Comparison of ENCODE assay signal across 16 cellular contexts in genomic region chr17:46045639-46046038, GRCh38. TPM values are rescaled to one million over a fixed set of nuclear protein-coding genes. Genes with fewer than 3 reads are reported as not detected.
A peak's percentile ranks its signal among the peaks of the same experiment; 100 is the strongest.
DNase-seq lines count a peak whose midpoint lies in the region; ATAC-seq lines count a peak whose summit lies in the region.
"Had no signal": no experiment of that assay in that cellular context is flagged by ENCODE, and none has a peak within 500 bp of the region (broad histone marks: within the 10 kb centered on the region; RNA-seq: fewer than 3 reads in every experiment).

No MANE protein-coding gene starts in this region.

- DNase-seq in CD4-positive, alpha-beta memory T cell, result no peak
- peak; percentile 26 for DNase-seq in LHCN-M2 (ENCODE audit: low read depth)
- DNase-seq in activated naive CD8-positive, alpha-beta T cell treated with anti-CD3 and anti-CD28 coated beads, Interleukin-2, amount 50 U/mL, for 24 hours, result no peak
- no peak for DNase-seq in naive thymus-derived CD4-positive, alpha-beta T cell
- no peak for DNase-seq in NCI-H1105 (lab: John Stamatoyannopoulos, UW)
- no peak for DNase-seq in hippocampal formation (lab: John Stamatoyannopoulos, UW)
- DNase-seq: amniotic stem cell; NCI-H1048; OCI-M1; stimulated activated CD4-positive, alpha-beta T cell treated with anti-CD3 and anti-CD28 coated beads, Interleukin-2, amount 100 ng/mL, for 48 hours; upper lobe of left lung had no signal

- H3K4me3 Mint-ChIP-seq in CD4-positive, alpha-beta memory T cell, result no peak overlapping the region
- H3K4me3 Mint-ChIP-seq in activated naive CD8-positive, alpha-beta T cell treated with anti-CD3 and anti-CD28 coated beads, Interleukin-2, amount 50 U/mL, for 24 hours, result no peak overlapping the region
- no peak overlapping the region for H3K4me3 Mint-ChIP-seq in naive thymus-derived CD4-positive, alpha-beta T cell

- H3K27ac ChIP-seq in CD4-positive, alpha-beta memory T cell (ENCODE audit: low read depth, low read length), result no peak overlapping the region
- no peak overlapping the region for H3K27ac ChIP-seq in naive thymus-derived CD4-positive, alpha-beta T cell (ENCODE audit: low read depth, low read length)

- peaks cover 9 to 16% (median 15%) of the 10 kb centered on the region in 4 donors for H3K4me1 Mint-ChIP-seq in CD4-positive, alpha-beta memory T cell
- peaks cover 38% of the 10 kb centered on the region for H3K4me1 Mint-ChIP-seq in activated naive CD8-positive, alpha-beta T cell treated with anti-CD3 and anti-CD28 coated beads, Interleukin-2, amount 50 U/mL, for 24 hours
- peaks cover 5 to 23% (median 8%) of the 10 kb centered on the region in 7 donors for H3K4me1 Mint-ChIP-seq in naive thymus-derived CD4-positive, alpha-beta T cell

- peaks cover 59% of the 10 kb centered on the region for H3K36me3 ChIP-seq in CD4-positive, alpha-beta memory T cell (ENCODE audit: insufficient read depth, low read length)
- peaks cover 16 to 66% (median 17%) of the 10 kb centered on the region in 3 experiments for H3K36me3 ChIP-seq in naive thymus-derived CD4-positive, alpha-beta T cell (ENCODE audit: control insufficient read depth in 2 of 3, insufficient read depth in 3 of 3, low read length in 3 of 3)

- no peaks in the 10 kb centered on the region for H3K27me3 ChIP-seq in CD4-positive, alpha-beta memory T cell (ENCODE audit: insufficient read depth, low read length)
- H3K27me3 ChIP-seq in naive thymus-derived CD4-positive, alpha-beta T cell (ENCODE audit: control insufficient read depth in 2 of 2, insufficient read depth in 2 of 2, low read length in 2 of 2), result no peaks in the 10 kb centered on the region
- H3K27me3 ChIP-seq: upper lobe of left lung had no signal

- peaks cover 34 to 71% of the 10 kb centered on the region in 2 donors for H3K36me3 Mint-ChIP-seq in CD4-positive, alpha-beta memory T cell
- peaks cover 69% of the 10 kb centered on the region for H3K36me3 Mint-ChIP-seq in activated naive CD8-positive, alpha-beta T cell treated with anti-CD3 and anti-CD28 coated beads, Interleukin-2, amount 50 U/mL, for 24 hours (ENCODE audit: low read depth)
- H3K36me3 Mint-ChIP-seq in naive thymus-derived CD4-positive, alpha-beta T cell, result peaks cover 0 to 36% (median 7%) of the 10 kb centered on the region in 5 donors

- CTCF ChIA-PET in CD4-positive, alpha-beta memory T cell (lab: Charles Lee; ENCODE audit: partially characterized antibody), result interaction anchor here (0.6 to 4.4 kb wide), 15 partner anchors 11 to 210 kb away, joined by 3 to 112 read pairs (median 6); no protein-coding TSS in a partner anchor
- CTCF ChIA-PET in naive thymus-derived CD4-positive, alpha-beta T cell (lab: Charles Lee), result interaction anchor here (1.1 to 3.4 kb wide), 5 partner anchors 10 to 171 kb away, joined by 3 to 29 read pairs (median 16); no protein-coding TSS in a partner anchor

- no peaks in the 10 kb centered on the region for H3K9me3 ChIP-seq in CD4-positive, alpha-beta memory T cell (ENCODE audit: control insufficient read depth in 1 of 2, low read length in 2 of 2)
- no peaks in the 10 kb centered on the region for H3K9me3 ChIP-seq in naive thymus-derived CD4-positive, alpha-beta T cell (ENCODE audit: control insufficient read depth in 2 of 3, low read length in 3 of 3)
- H3K9me3 ChIP-seq: upper lobe of left lung had no signal

- POLR2A ChIA-PET in CD4-positive, alpha-beta memory T cell (lab: Charles Lee; ENCODE audit: partially characterized antibody), result interaction anchor here (2.8 kb wide), 1 partner anchor 148 kb away, joined by 19 read pairs; the partner anchor contains the start of gene KANSL1
- POLR2A ChIA-PET in naive thymus-derived CD4-positive, alpha-beta T cell (lab: Charles Lee), result interaction anchor here (0.5 to 2.1 kb wide), 5 partner anchors 18 to 646 kb away, joined by 3 to 11 read pairs (median 4); partner anchors contain the start of gene KANSL1

- no peak overlapping the region for H3K4me3 ChIP-seq in CD4-positive, alpha-beta memory T cell (ENCODE audit: low read length in 2 of 2)
- H3K4me3 ChIP-seq in naive thymus-derived CD4-positive, alpha-beta T cell (ENCODE audit: low read length), result no peak overlapping the region
- H3K4me3 ChIP-seq: upper lobe of left lung had no signal

- no peaks in the 10 kb centered on the region for H3K4me1 ChIP-seq in CD4-positive, alpha-beta memory T cell (ENCODE audit: insufficient read depth, low read length)
- no peaks in the 10 kb centered on the region for H3K4me1 ChIP-seq in naive thymus-derived CD4-positive, alpha-beta T cell (ENCODE audit: control insufficient read depth in 2 of 2, insufficient read depth in 2 of 2, low read length in 2 of 2)

- H3K27ac Mint-ChIP-seq in CD4-positive, alpha-beta memory T cell, result peak overlapping the region in 5 of 7 donors; percentile 1 to 77 (median 49)
- H3K27ac Mint-ChIP-seq in activated naive CD8-positive, alpha-beta T cell treated with anti-CD3 and anti-CD28 coated beads, Interleukin-2, amount 50 U/mL, for 24 hours, result peak overlapping the region; percentile 71
- peak overlapping the region in 8 of 9 donors; percentile 2 to 75 (median 30) for H3K27ac Mint-ChIP-seq in naive thymus-derived CD4-positive, alpha-beta T cell

- ATAC-seq in activated naive CD8-positive, alpha-beta T cell treated with anti-CD3 and anti-CD28 coated beads, Interleukin-2, amount 50 U/mL, for 24 hours, result peak; percentile 78
- ATAC-seq in naive thymus-derived CD4-positive, alpha-beta T cell, result no peak
- ATAC-seq in GM21529 (IDR thresholded peaks at IDR 0.05; ENCODE audit: unreplicated experiment) (no peak), HG03135 (IDR thresholded peaks at IDR 0.05; ENCODE audit: unreplicated experiment) (no peak)

- intact Hi-C loops in CD4-positive, alpha-beta memory T cell (cut with micrococcal nuclease), result loop anchor here (10.0 kb wide), 1 partner anchor 59 kb away; no protein-coding TSS in a partner anchor
- intact Hi-C loops in naive thymus-derived CD4-positive, alpha-beta T cell (cut with micrococcal nuclease), result loop anchor here (2.0 to 5.0 kb wide), 2 partner anchors 141 to 222 kb away; no protein-coding TSS in a partner anchor

- no peaks in the 10 kb centered on the region for H3K9me3 Mint-ChIP-seq in CD4-positive, alpha-beta memory T cell
- H3K9me3 Mint-ChIP-seq in activated naive CD8-positive, alpha-beta T cell treated with anti-CD3 and anti-CD28 coated beads, Interleukin-2, amount 50 U/mL, for 24 hours, result no peaks in the 10 kb centered on the region
- no peaks in the 10 kb centered on the region for H3K9me3 Mint-ChIP-seq in naive thymus-derived CD4-positive, alpha-beta T cell

- H3K27me3 Mint-ChIP-seq in CD4-positive, alpha-beta memory T cell, result no peaks in the 10 kb centered on the region
- no peaks in the 10 kb centered on the region for H3K27me3 Mint-ChIP-seq in activated naive CD8-positive, alpha-beta T cell treated with anti-CD3 and anti-CD28 coated beads, Interleukin-2, amount 50 U/mL, for 24 hours
- no peaks in the 10 kb centered on the region for H3K27me3 Mint-ChIP-seq in naive thymus-derived CD4-positive, alpha-beta T cell

RNA-seq across cellular contexts. Expression of gene STH, which starts 46.6 kb away (rescaled TPM):
- not detected for total RNA-seq in CD4-positive, alpha-beta memory T cell
- polyA plus RNA-seq in CD4-positive, alpha-beta memory T cell, result not detected
- total RNA-seq in LHCN-M2 (2014; rRNA removed), result not detected in 2 replicates
- polyA plus RNA-seq in LHCN-M2 (2012), result not detected
- not detected for total RNA-seq in naive thymus-derived CD4-positive, alpha-beta T cell
- polyA plus RNA-seq in naive thymus-derived CD4-positive, alpha-beta T cell, result not detected
- total RNA-seq: epithelial cell of proximal tubule, osteoblast, upper lobe of left lung had no signal
- polyA plus RNA-seq: keratinocyte had no signal
